Comparison of ENCODE assay signal across 17 cellular contexts in genomic region chr15:58241872-58242271, GRCh38.
DNase-seq lines count a peak whose midpoint lies in the region; ATAC-seq, FAIRE-seq and TF ChIP-seq lines count a peak whose summit lies in the region.
"Had no signal": no experiment of that assay in that cellular context is flagged by ENCODE, and none has a peak within 500 bp of the region (broad histone marks: within the 10 kb centered on the region; RNA-seq: fewer than 3 reads in every experiment).

No MANE protein-coding gene starts in this region.

- H3K36me3 ChIP-seq in HEK293 (ENCODE audit: control insufficient read depth in 2 of 2, insufficient read depth in 1 of 2, low read length in 2 of 2), result no peaks in the 10 kb centered on the region
- H3K36me3 ChIP-seq: esophagus squamous epithelium had no signal

- TF ChIP-seq CTCF in AG10803 (conservative IDR thresholded peaks at IDR 0.05; ENCODE audit: low read length) (peak; percentile 20), HEK293 (tag by site-specific recombination; IDR thresholded peaks at IDR 0.05) (no peak), D721Med (IDR thresholded peaks at IDR 0.05; ENCODE audit: insufficient read depth, missing control alignments) (no peak)

- FAIRE-seq in D721Med (lab: Jason Lieb, UNC), result no peak
- FAIRE-seq: G401.6, GM18507 had no signal

- intact Hi-C loops in left ventricle myocardium superior (cut with micrococcal nuclease), result no loop called here

- no peak overlapping the region for H3K4me3 ChIP-seq in AG10803 (ENCODE audit: low read length)
- H3K4me3 ChIP-seq in HEK293 (ENCODE audit: low read depth, low read length), result no peak overlapping the region
- H3K4me3 ChIP-seq: esophagus squamous epithelium had no signal

- peak; percentile 6 for DNase-seq in AG10803 (ENCODE audit: low read depth)
- DNase-seq in NCI-H748 treated with DMSO at 0.1 percent for 48 hours (lab: John Stamatoyannopoulos, UW), result peak; percentile 67
- no peak for DNase-seq in left ventricle myocardium superior
- DNase-seq in SW 1271 (lab: John Stamatoyannopoulos, UW), result no peak
- no peak for DNase-seq in activated CD8-positive, alpha-beta memory T cell treated with anti-CD3 and anti-CD28 coated beads, Interleukin-2, amount 50 U/mL, for 48 hours
- no peak for DNase-seq in D721Med (ENCODE audit: insufficient read length, low spot score)
- DNase-seq: activated CD8-positive, alpha-beta memory T cell treated with anti-CD3 and anti-CD28 coated beads for 24 hours; activated naive CD4-positive, alpha-beta T cell treated with anti-CD3 and anti-CD28 coated beads for 36 hours; esophagus squamous epithelium; NCI-H1930; posterior cingulate gyrus; stimulated activated CD4-positive, alpha-beta T cell treated with anti-CD3 and anti-CD28 coated beads, Interleukin-2, amount 100 ng/mL, for 24 hours had no signal

- POLR2A ChIA-PET in HEK293 (lab: Yijun Ruan, JAX), result no interaction called here

- H3K27ac ChIP-seq in HEK293 (ENCODE audit: extremely low read depth, low read depth, low read length), result no peak overlapping the region
- H3K27ac ChIP-seq: esophagus squamous epithelium had no signal

- no peaks in the 10 kb centered on the region for H3K9me3 ChIP-seq in HEK293 (ENCODE audit: control insufficient read depth, insufficient read depth, low read depth, low read length)
- H3K9me3 ChIP-seq: esophagus squamous epithelium had no signal

- no peaks in the 10 kb centered on the region for H3K4me1 ChIP-seq in HEK293 (ENCODE audit: control insufficient read depth, insufficient read depth, low read length)
- H3K4me1 ChIP-seq: esophagus squamous epithelium had no signal

- CTCF ChIA-PET in HEK293 (lab: Yijun Ruan, JAX), result interaction anchor here (0.9 kb wide), 1 partner anchor 12 kb away, joined by 4 read pairs; no protein-coding TSS in a partner anchor

- ATAC-seq in left ventricle myocardium superior (peak; percentile 69), GM19463 (IDR thresholded peaks at IDR 0.05; ENCODE audit: unreplicated experiment) (no peak)
- ATAC-seq: stimulated activated memory B cell treated with anti-CD40 and anti-IgM and Interleukin-4, amounts not matched to agents 10 μg/mL and 1 μg/mL and 100 μg/mL, for 72 hours had no signal

TF ChIP-seq in HEK293, 187 proteins besides CTCF, POLR2A, EP300 and RAD21:
- TF ChIP-seq ZBTB48 (tag by site-specific recombination; IDR thresholded peaks at IDR 0.05) (0 out of 2 replicates have a peak, but pooled peaks have one; percentile 42), WT1 (tag by site-specific recombination; IDR thresholded peaks at IDR 0.05) (peak; percentile 28; the same call in 1 of the 2 replicates), ZNF830 (tag by site-specific recombination; IDR thresholded peaks at IDR 0.05; ENCODE audit: low read depth) (no peak), GFI1B (tag by site-specific recombination; IDR thresholded peaks at IDR 0.05) (no peak), ZNF341 (tag by site-specific recombination; IDR thresholded peaks at IDR 0.05; ENCODE audit: low read depth) (peak; percentile 83)

Comparison
In these comparisons a context has a peak if more than half of its experiments do, and no peak if none do; other contexts are left out.
1. DNase-seq: peak in AG10803 (single experiment) and NCI-H748 treated with DMSO at 0.1 percent for 48 hours (single experiment); none in left ventricle myocardium superior (single experiment), SW 1271 (0 of 2), activated CD8-positive, alpha-beta memory T cell treated with anti-CD3 and anti-CD28 coated beads, Interleukin-2, amount 50 U/mL, for 48 hours (single experiment) and D721Med (single experiment).